ENCODE assay signal across 1 cellular context in genomic region chr2:227884511-227884947, GRCh38.
TF ChIP-seq lines count a peak whose summit lies in the region.

No MANE protein-coding gene starts in this region.

TF ChIP-seq in H1, 55 proteins besides CTCF, POLR2A, EP300 and RAD21 (continued from another document):
- TF ChIP-seq, protein P1, sequence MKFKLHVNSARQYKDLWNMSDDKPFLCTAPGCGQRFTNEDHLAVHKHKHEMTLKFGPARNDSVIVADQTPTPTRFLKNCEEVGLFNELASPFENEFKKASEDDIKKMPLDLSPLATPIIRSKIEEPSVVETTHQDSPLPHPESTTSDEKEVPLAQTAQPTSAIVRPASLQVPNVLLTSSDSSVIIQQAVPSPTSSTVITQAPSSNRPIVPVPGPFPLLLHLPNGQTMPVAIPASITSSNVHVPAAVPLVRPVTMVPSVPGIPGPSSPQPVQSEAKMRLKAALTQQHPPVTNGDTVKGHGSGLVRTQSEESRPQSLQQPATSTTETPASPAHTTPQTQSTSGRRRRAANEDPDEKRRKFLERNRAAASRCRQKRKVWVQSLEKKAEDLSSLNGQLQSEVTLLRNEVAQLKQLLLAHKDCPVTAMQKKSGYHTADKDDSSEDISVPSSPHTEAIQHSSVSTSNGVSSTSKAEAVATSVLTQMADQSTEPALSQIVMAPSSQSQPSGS (IDR thresholded peaks at IDR 0.05; ENCODE audit: low read length) = no peak
- TF ChIP-seq ATF3 (IDR thresholded peaks at IDR 0.05; ENCODE audit: insufficient read depth, low read depth, low read length) (no peak), NANOG (IDR thresholded peaks at IDR 0.05; ENCODE audit: insufficient read depth, low read depth, low read length, poor library complexity, severe bottlenecking) (no peak), SUZ12 (IDR thresholded peaks at IDR 0.05; ENCODE audit: low read length) (no peak), TCF12 (IDR thresholded peaks at IDR 0.05; ENCODE audit: low read depth, low read length) (no peak), JUND (IDR thresholded peaks at IDR 0.05; ENCODE audit: low read length) (0 out of 2 replicates have a peak, but pooled peaks have one; percentile 37), NRF1 (IDR thresholded peaks at IDR 0.05; ENCODE audit: low read depth, low read length) (no peak), ZNF274 (IDR thresholded peaks at IDR 0.05; ENCODE audit: borderline replicate concordance, extremely low read depth, low read length) (no peak)
TF ChIP-seq in H1: peak in this region for 4.
